ENCODE assay signal across 1 cellular context in genomic region chr16:86608301-86608747, GRCh38.
TF ChIP-seq lines count a peak whose summit lies in the region.

No MANE protein-coding gene starts in this region.

TF ChIP-seq in A549, 52 proteins besides CTCF, POLR2A, EP300 and RAD21 (continued from another document):
- no peak for TF ChIP-seq CHD4 (IDR thresholded peaks at IDR 0.05; ENCODE audit: borderline replicate concordance)
- no peak for TF ChIP-seq HOXA7 (CRISPR knock-in tag; IDR thresholded peaks at IDR 0.05)
- no peak for TF ChIP-seq CHD2 (IDR thresholded peaks at IDR 0.05; ENCODE audit: low read length, partially characterized antibody)
- no peak for TF ChIP-seq RNF2 (IDR thresholded peaks at IDR 0.05; ENCODE audit: borderline replicate concordance, low read depth)
- TF ChIP-seq ZFP36 (IDR thresholded peaks at IDR 0.05; ENCODE audit: borderline replicate concordance, partially characterized antibody) = no peak
